ENCODE assay signal across 8 cellular contexts in genomic region chr20:35776513-35777101, GRCh38. TPM values are rescaled to one million over a fixed set of nuclear protein-coding genes. Genes with fewer than 3 reads are reported as not detected.
A peak's percentile ranks its signal among the peaks of the same experiment; 100 is the strongest.
DNase-seq lines count a peak whose midpoint lies in the region; ATAC-seq and TF ChIP-seq lines count a peak whose summit lies in the region.

No MANE protein-coding gene starts in this region.

- intact Hi-C loops in activated T-helper 1 cell treated with anti-CD3 and anti-CD28 coated beads, Interleukin-12 subunit alpha, Interleukin-12 subunit beta, Interleukin-2, Interleukin-4 antibody, amounts not matched to agents 30 ng/mL and 10 ng/mL and 1 ng/mL, durations not matched to agents 14 hours and 24 hours and 36 hours (cut with micrococcal nuclease) = no loop called here
- intact Hi-C loops in right cardiac atrium (cut with DNase I) = no loop called here

- no peak for DNase-seq in activated T-cell treated with anti-CD3 and anti-CD28 coated beads, Interleukin-2, amount 50 U/mL, for 72 hours
- DNase-seq in activated T-cell treated with anti-CD3 and anti-CD28 coated beads, Interleukin-2, amount 50 U/mL, for 48 hours = no peak
- no peak for DNase-seq in activated T-helper 1 cell treated with anti-CD3 and anti-CD28 coated beads, Interleukin-12 subunit alpha, Interleukin-12 subunit beta, Interleukin-2, Interleukin-4 antibody, amounts not matched to agents 30 ng/mL and 10 ng/mL and 1 ng/mL, durations not matched to agents 14 hours and 24 hours and 36 hours (ENCODE audit: low spot score)
- DNase-seq in right cardiac atrium (peak in 2 of 3 donors; percentile 69 to 74), type B pancreatic cell (ENCODE audit: extremely low spot score, unreplicated experiment) (no peak), coronary artery (ENCODE audit: low spot score) (no peak), iPS-NIHi7 (ENCODE audit: extremely low spot score) (no peak)

- no peak for ATAC-seq in activated T-cell treated with anti-CD3 and anti-CD28 coated beads, Interleukin-2, amount 50 U/mL, for 72 hours (replicated peaks in 1 of 2)
- ATAC-seq in right cardiac atrium (no peak), HG02981 (IDR thresholded peaks at IDR 0.05; ENCODE audit: unreplicated experiment) (no peak)

- peaks cover 0 to under 1% of the 10 kb centered on the region in 2 donors for H3K9me3 Mint-ChIP-seq in activated T-cell treated with anti-CD3 and anti-CD28 coated beads, Interleukin-2, amount 50 U/mL, for 72 hours
- H3K9me3 Mint-ChIP-seq in activated T-helper 1 cell treated with anti-CD3 and anti-CD28 coated beads, Interleukin-12 subunit alpha, Interleukin-12 subunit beta, Interleukin-2, Interleukin-4 antibody, amounts not matched to agents 30 ng/mL and 10 ng/mL and 1 ng/mL, durations not matched to agents 14 hours and 24 hours and 36 hours = peaks cover 2% of the 10 kb centered on the region
- peaks cover 2% of the 10 kb centered on the region for H3K9me3 Mint-ChIP-seq in type B pancreatic cell

- H3K27ac ChIP-seq in right cardiac atrium (ENCODE audit: low read length) = peak overlapping the region; percentile 51
- no peak overlapping the region for H3K27ac ChIP-seq in coronary artery

- H3K27me3 ChIP-seq in right cardiac atrium (ENCODE audit: control insufficient read depth, insufficient read depth) = no peaks in the 10 kb centered on the region

- 53% methylated on average over 4 of the region's 4 CpGs for WGBS in right cardiac atrium

- TF ChIP-seq CTCF in type B pancreatic cell (conservative IDR thresholded peaks at IDR 0.05) = no peak
- TF ChIP-seq CTCF in coronary artery (IDR thresholded peaks at IDR 0.05) = no peak

- H3K4me1 Mint-ChIP-seq in activated T-cell treated with anti-CD3 and anti-CD28 coated beads, Interleukin-2, amount 50 U/mL, for 72 hours (ENCODE audit: low read depth) = peaks cover 52% of the 10 kb centered on the region
- H3K4me1 Mint-ChIP-seq in activated T-helper 1 cell treated with anti-CD3 and anti-CD28 coated beads, Interleukin-12 subunit alpha, Interleukin-12 subunit beta, Interleukin-2, Interleukin-4 antibody, amounts not matched to agents 30 ng/mL and 10 ng/mL and 1 ng/mL, durations not matched to agents 14 hours and 24 hours and 36 hours (ENCODE audit: low read depth) = peaks cover 42% of the 10 kb centered on the region
- peaks cover 35% of the 10 kb centered on the region for H3K4me1 Mint-ChIP-seq in type B pancreatic cell (ENCODE audit: unreplicated experiment)

- H3K36me3 Mint-ChIP-seq in activated T-cell treated with anti-CD3 and anti-CD28 coated beads, Interleukin-2, amount 50 U/mL, for 72 hours (ENCODE audit: insufficient read depth in 2 of 2) = peaks cover 10 to 15% of the 10 kb centered on the region in 2 donors
- peaks cover 27% of the 10 kb centered on the region for H3K36me3 Mint-ChIP-seq in activated T-helper 1 cell treated with anti-CD3 and anti-CD28 coated beads, Interleukin-12 subunit alpha, Interleukin-12 subunit beta, Interleukin-2, Interleukin-4 antibody, amounts not matched to agents 30 ng/mL and 10 ng/mL and 1 ng/mL, durations not matched to agents 14 hours and 24 hours and 36 hours (ENCODE audit: low read depth)
- H3K36me3 Mint-ChIP-seq in type B pancreatic cell = peaks cover 24% of the 10 kb centered on the region

- no peaks in the 10 kb centered on the region for H3K9me3 ChIP-seq in right cardiac atrium (ENCODE audit: control insufficient read depth, low read length)

- peak overlapping the region in 1 of 2 donors; percentile 54 for H3K4me3 Mint-ChIP-seq in activated T-cell treated with anti-CD3 and anti-CD28 coated beads, Interleukin-2, amount 50 U/mL, for 72 hours
- H3K4me3 Mint-ChIP-seq in activated T-helper 1 cell treated with anti-CD3 and anti-CD28 coated beads, Interleukin-12 subunit alpha, Interleukin-12 subunit beta, Interleukin-2, Interleukin-4 antibody, amounts not matched to agents 30 ng/mL and 10 ng/mL and 1 ng/mL, durations not matched to agents 14 hours and 24 hours and 36 hours = no peak overlapping the region
- H3K4me3 Mint-ChIP-seq in type B pancreatic cell = peak overlapping the region; percentile 76

- H3K27me3 Mint-ChIP-seq in activated T-cell treated with anti-CD3 and anti-CD28 coated beads, Interleukin-2, amount 50 U/mL, for 72 hours (ENCODE audit: low read depth) = no peaks in the 10 kb centered on the region
- H3K27me3 Mint-ChIP-seq in activated T-helper 1 cell treated with anti-CD3 and anti-CD28 coated beads, Interleukin-12 subunit alpha, Interleukin-12 subunit beta, Interleukin-2, Interleukin-4 antibody, amounts not matched to agents 30 ng/mL and 10 ng/mL and 1 ng/mL, durations not matched to agents 14 hours and 24 hours and 36 hours (ENCODE audit: insufficient read depth) = no peaks in the 10 kb centered on the region
- peaks cover 1% of the 10 kb centered on the region for H3K27me3 Mint-ChIP-seq in type B pancreatic cell

- H3K4me1 ChIP-seq in right cardiac atrium (ENCODE audit: control insufficient read depth, insufficient read depth, low read length) = no peaks in the 10 kb centered on the region

- H3K4me3 ChIP-seq in right cardiac atrium (ENCODE audit: low read length) = no peak overlapping the region
- no peak overlapping the region for H3K4me3 ChIP-seq in coronary artery

- H3K27ac Mint-ChIP-seq in activated T-cell treated with anti-CD3 and anti-CD28 coated beads, Interleukin-2, amount 50 U/mL, for 72 hours = peak overlapping the region; percentile 84
- H3K27ac Mint-ChIP-seq in activated T-helper 1 cell treated with anti-CD3 and anti-CD28 coated beads, Interleukin-12 subunit alpha, Interleukin-12 subunit beta, Interleukin-2, Interleukin-4 antibody, amounts not matched to agents 30 ng/mL and 10 ng/mL and 1 ng/mL, durations not matched to agents 14 hours and 24 hours and 36 hours = peak overlapping the region; percentile 6
- peak overlapping the region; percentile 86 for H3K27ac Mint-ChIP-seq in type B pancreatic cell

RNA-seq across cellular contexts. Expression of gene PHF20, which starts 4.8 kb away (rescaled TPM):
- 10 to 100 TPM; 68.1 to 68.6 TPM for total RNA-seq in activated T-cell treated with anti-CD3 and anti-CD28 coated beads, Interleukin-2, amount 50 U/mL, for 72 hours
- 50.5 and 61.9 TPM in 2 replicates for total RNA-seq in activated T-helper 1 cell treated with anti-CD3 and anti-CD28 coated beads, Interleukin-12 subunit alpha, Interleukin-12 subunit beta, Interleukin-2, Interleukin-4 antibody, amounts not matched to agents 30 ng/mL and 10 ng/mL and 1 ng/mL, durations not matched to agents 14 hours and 24 hours and 36 hours
- 10 to 100 TPM; 44.6 to 56.8 (median 55.6) TPM for total RNA-seq in right cardiac atrium
- polyA plus RNA-seq in right cardiac atrium = 38.5 TPM
- 33.4 and 37.6 TPM in 2 replicates for total RNA-seq in type B pancreatic cell (ENCODE audit: low replicate concordance)

RNA-seq across cellular contexts. Expression of gene RBM39, which starts 34.5 kb away (rescaled TPM):
- total RNA-seq in activated T-cell treated with anti-CD3 and anti-CD28 coated beads, Interleukin-2, amount 50 U/mL, for 72 hours = 100 to 1,000 TPM; 431 to 525 TPM
- 349 and 357 TPM in 2 replicates for total RNA-seq in activated T-helper 1 cell treated with anti-CD3 and anti-CD28 coated beads, Interleukin-12 subunit alpha, Interleukin-12 subunit beta, Interleukin-2, Interleukin-4 antibody, amounts not matched to agents 30 ng/mL and 10 ng/mL and 1 ng/mL, durations not matched to agents 14 hours and 24 hours and 36 hours
- total RNA-seq in right cardiac atrium = 100 to 1,000 TPM; 163 to 173 (median 167) TPM
- 143 TPM for polyA plus RNA-seq in right cardiac atrium
- total RNA-seq in type B pancreatic cell (ENCODE audit: low replicate concordance) = 361 and 398 TPM in 2 replicates

Comparison
In these comparisons a context has a peak if more than half of its experiments do, and no peak if none do; other contexts are left out.
1. DNase-seq: peak in right cardiac atrium (2 of 3); none in activated T-cell treated with anti-CD3 and anti-CD28 coated beads, Interleukin-2, amount 50 U/mL, for 72 hours (0 of 2), activated T-cell treated with anti-CD3 and anti-CD28 coated beads, Interleukin-2, amount 50 U/mL, for 48 hours (0 of 2), activated T-helper 1 cell treated with anti-CD3 and anti-CD28 coated beads, Interleukin-12 subunit alpha, Interleukin-12 subunit beta, Interleukin-2, Interleukin-4 antibody, amounts not matched to agents 30 ng/mL and 10 ng/mL and 1 ng/mL, durations not matched to agents 14 hours and 24 hours and 36 hours (single experiment), type B pancreatic cell (single experiment), coronary artery (single experiment) and iPS-NIHi7 (single experiment).
2. H3K27ac Mint-ChIP-seq: peak in every context shown above with its lines; median percentile 86 in type B pancreatic cell; 84 in activated T-cell treated with anti-CD3 and anti-CD28 coated beads, Interleukin-2, amount 50 U/mL, for 72 hours; 6 in activated T-helper 1 cell treated with anti-CD3 and anti-CD28 coated beads, Interleukin-12 subunit alpha, Interleukin-12 subunit beta, Interleukin-2, Interleukin-4 antibody, amounts not matched to agents 30 ng/mL and 10 ng/mL and 1 ng/mL, durations not matched to agents 14 hours and 24 hours and 36 hours.